ENCODE assay signal across 1 cellular context in the genomic region with DNA sequence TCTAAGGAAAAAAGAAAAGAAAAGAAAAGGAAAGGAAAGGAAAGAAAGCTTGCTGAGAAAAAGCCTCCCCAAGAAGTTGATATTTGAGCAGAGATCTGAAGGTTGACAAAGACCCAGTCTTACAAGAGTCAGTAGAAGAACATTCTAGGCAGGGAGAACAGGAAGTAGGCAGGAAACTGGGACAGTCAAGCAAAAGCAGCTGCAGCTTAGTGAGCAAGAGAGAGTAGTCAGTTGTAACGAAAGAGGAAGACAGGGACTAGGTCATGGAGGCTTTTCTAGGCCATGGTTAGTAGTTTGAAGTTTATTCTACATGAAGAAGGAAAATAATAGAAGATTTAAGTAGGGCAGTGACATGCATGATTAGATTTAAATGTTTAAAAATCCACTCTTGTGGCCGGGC.
TF ChIP-seq lines count a peak whose summit lies in the region.

No MANE protein-coding gene starts in this region.

TF ChIP-seq in endothelial cell of umbilical vein, 7 proteins besides CTCF, POLR2A, EP300 and RAD21 (continued from another document):
- TF ChIP-seq GATA2 (IDR thresholded peaks at IDR 0.05; ENCODE audit: insufficient read depth, insufficient read length, low read depth, low read length) (no peak), FOS (IDR thresholded peaks at IDR 0.05; ENCODE audit: borderline replicate concordance, insufficient read depth, low read length) (no peak)
TF ChIP-seq in endothelial cell of umbilical vein: peak in this region for 0.
